Comparison of ENCODE assay signal across 9 cellular contexts in the genomic region with DNA sequence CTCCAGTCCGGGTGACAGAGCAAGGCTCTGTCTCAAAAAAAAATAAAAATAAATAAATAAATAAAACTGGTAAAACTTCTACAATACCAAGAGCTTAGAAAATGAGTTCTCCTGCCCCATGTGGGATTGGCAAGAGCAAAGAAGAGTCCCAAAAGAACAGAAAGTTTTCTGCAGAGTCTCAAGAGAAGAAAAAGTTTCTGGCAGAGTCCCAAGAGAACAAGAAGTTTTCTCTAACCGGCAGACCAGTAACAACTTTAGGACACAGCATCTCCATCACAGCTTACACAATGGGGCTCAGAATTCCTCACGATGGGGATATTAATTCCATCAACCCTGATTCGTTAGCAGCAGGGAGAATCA. TPM values are rescaled to one million over a fixed set of nuclear protein-coding genes. Genes with fewer than 3 reads are reported as not detected.
DNase-seq lines count a peak whose midpoint lies in the region; ATAC-seq and TF ChIP-seq lines count a peak whose summit lies in the region.
"Had no signal": no experiment of that assay in that cellular context is flagged by ENCODE, and none has a peak within 500 bp of the region (broad histone marks: within the 10 kb centered on the region; RNA-seq: fewer than 3 reads in every experiment).

No MANE protein-coding gene starts in this region.

- peak overlapping the region; percentile 59 for H3K4me3 ChIP-seq in PC-9
- peak overlapping the region; percentile 66 to 81 (median 70) for H3K4me3 ChIP-seq in esophagus muscularis mucosa
- H3K4me3 ChIP-seq in parathyroid adenoma (ENCODE audit: low read depth, low read length): no peak overlapping the region

- H3K79me2 ChIP-seq in PC-9 (ENCODE audit: low read depth): peaks cover 5% of the 10 kb centered on the region; the same call in 1 of the 2 replicates
- no peaks in the 10 kb centered on the region for H3K79me2 ChIP-seq in parathyroid adenoma

- peaks cover 13% of the 10 kb centered on the region for H3K36me3 Mint-ChIP-seq in Calu3 (ENCODE audit: insufficient read depth, unreplicated experiment)

- H3K4me3 Mint-ChIP-seq in Calu3 (ENCODE audit: low read depth, unreplicated experiment): peak overlapping the region; percentile 96

- intact Hi-C loops in Calu3 (cut with micrococcal nuclease; ENCODE audit: unreplicated experiment) (no loop called here), PC-9 (cut with micrococcal nuclease; ENCODE audit: unreplicated experiment) (loop anchor here (10.0 kb wide), 1 partner anchor 87 kb away; no protein-coding TSS in a partner anchor), esophagus muscularis mucosa (cut with DNase I) (no loop called here)

- H3K4me1 ChIP-seq in PC-9 (replicated peaks; ENCODE audit: insufficient read depth) (peaks cover 6% of the 10 kb centered on the region; the same call in 1 of the 2 replicates), esophagus muscularis mucosa (peaks cover 5 to 40% (median 38%) of the 10 kb centered on the region in 4 donors), parathyroid adenoma (no peaks in the 10 kb centered on the region)

- H3K27me3 Mint-ChIP-seq in Calu3 (ENCODE audit: unreplicated experiment): peaks cover 18% of the 10 kb centered on the region

- BruUV-seq in Calu3 (replicated peaks; lab: Mats Ljungman, UMichigan) (no TSS peak), PC-9 (replicated peaks; lab: Mats Ljungman, UMichigan) (no TSS peak)

- no peak overlapping the region for H2AFZ ChIP-seq in PC-9
- H2AFZ ChIP-seq in parathyroid adenoma: peak overlapping the region; percentile 87

- H3K27ac ChIP-seq in PC-9: no peak overlapping the region
- H3K27ac ChIP-seq in esophagus muscularis mucosa (replicated peaks in 1 of 4): peak overlapping the region; percentile 59 to 81 (median 75)
- H3K27ac ChIP-seq in parathyroid adenoma: no peak overlapping the region

- no peak for TF ChIP-seq EP300 in esophagus muscularis mucosa (IDR thresholded peaks at IDR 0.05)

- H3K9me3 ChIP-seq in PC-9 (ENCODE audit: insufficient read depth, low read depth): no peaks in the 10 kb centered on the region
- H3K9me3 ChIP-seq in esophagus muscularis mucosa: no peaks in the 10 kb centered on the region
- no peaks in the 10 kb centered on the region for H3K9me3 ChIP-seq in parathyroid adenoma (ENCODE audit: control insufficient read depth, low read length)
- H3K9me3 ChIP-seq: testis had no signal

- WGBS in esophagus muscularis mucosa: 41% methylated on average over 4 of the region's 4 CpGs

- CTCF ChIA-PET in Calu3 (lab: Charles Lee) (interaction anchor here (0.8 kb wide), 1 partner anchor 23 kb away, joined by 3 read pairs; no protein-coding TSS in a partner anchor), PC-9 (lab: Charles Lee) (no interaction called here)

- TF ChIP-seq POLR2A in esophagus muscularis mucosa (IDR thresholded peaks at IDR 0.05; ENCODE audit: low read depth): no peak

- H3K9me2 ChIP-seq in PC-9 (ENCODE audit: insufficient read depth): no peaks in the 10 kb centered on the region

- POLR2A ChIA-PET in PC-9 (lab: Charles Lee; ENCODE audit: unreplicated experiment): no interaction called here

- H3K4me1 Mint-ChIP-seq in Calu3 (ENCODE audit: low read depth, unreplicated experiment): no peaks in the 10 kb centered on the region

- H3K9me3 Mint-ChIP-seq in Calu3 (ENCODE audit: low read depth, unreplicated experiment): no peaks in the 10 kb centered on the region

- H3K36me3 ChIP-seq in PC-9 (ENCODE audit: low read depth) (no peaks in the 10 kb centered on the region), esophagus muscularis mucosa (peaks cover 0 to 22% (median 11%) of the 10 kb centered on the region in 4 donors), parathyroid adenoma (ENCODE audit: control insufficient read depth, insufficient read depth, low read length) (no peaks in the 10 kb centered on the region)

- ATAC-seq in GM21619 (IDR thresholded peaks at IDR 0.05; ENCODE audit: unreplicated experiment): no peak

- H3K9ac ChIP-seq in parathyroid adenoma: no peak overlapping the region

- no peak overlapping the region for H3K27ac Mint-ChIP-seq in Calu3 (ENCODE audit: unreplicated experiment)

- H3F3A ChIP-seq in PC-9 (ENCODE audit: insufficient read depth, low read depth): no peaks in the 10 kb centered on the region

- TF ChIP-seq CTCF in Calu3 (IDR thresholded peaks at IDR 0.05; ENCODE audit: unreplicated experiment): no peak
- no peak for TF ChIP-seq CTCF in PC-9 (conservative IDR thresholded peaks at IDR 0.05)
- TF ChIP-seq CTCF in esophagus muscularis mucosa (IDR thresholded peaks at IDR 0.05): no peak
- TF ChIP-seq CTCF in parathyroid adenoma (IDR thresholded peaks at IDR 0.05): no peak

- no peaks in the 10 kb centered on the region for H3K27me3 ChIP-seq in PC-9 (ENCODE audit: insufficient read depth, low read depth)
- H3K27me3 ChIP-seq in esophagus muscularis mucosa: no peaks in the 10 kb centered on the region
- no peaks in the 10 kb centered on the region for H3K27me3 ChIP-seq in parathyroid adenoma (ENCODE audit: control insufficient read depth, insufficient read depth, low read length)
- H3K27me3 ChIP-seq: testis had no signal

- H3K4me2 ChIP-seq in PC-9 (peak overlapping the region; percentile 83), parathyroid adenoma (ENCODE audit: low read length) (peak overlapping the region; percentile 74)

- DNase-seq in Calu3 (no peak), PC-9 (no peak), esophagus muscularis mucosa (ENCODE audit: extremely low spot score) (no peak), NCI-H1092 treated with DMSO at 0.1 percent for 48 hours (lab: John Stamatoyannopoulos, UW) (no peak), HuH-7 (ENCODE audit: low spot score) (no peak), HUDEP-2 (lab: John Stamatoyannopoulos, UW; ENCODE audit: unreplicated experiment in 76 of 76) (no peak)

- H4K20me1 ChIP-seq in PC-9 (ENCODE audit: insufficient read depth): no peaks in the 10 kb centered on the region

RNA-seq across cellular contexts. Expression of gene SLC39A11, which starts 1.1 kb away (rescaled TPM):
- total RNA-seq in Calu3 (2022) (60.3 and 70.1 TPM in 2 replicates), PC-9 (2021) (57.1 and 84.3 TPM in 2 replicates), esophagus muscularis mucosa (10 to 100 TPM in 3 of 4 donors, 1 to 10 TPM in 1; 7.5 to 20.2 (median 18.4) TPM)

Comparison
In these comparisons a context has a peak if more than half of its experiments do, and no peak if none do; other contexts are left out.
1. H3K27ac ChIP-seq: peak in esophagus muscularis mucosa (4 of 4); none in PC-9 (single experiment) and parathyroid adenoma (single experiment).